Comparison of ENCODE assay signal across 8 cellular contexts in the genomic region with DNA sequence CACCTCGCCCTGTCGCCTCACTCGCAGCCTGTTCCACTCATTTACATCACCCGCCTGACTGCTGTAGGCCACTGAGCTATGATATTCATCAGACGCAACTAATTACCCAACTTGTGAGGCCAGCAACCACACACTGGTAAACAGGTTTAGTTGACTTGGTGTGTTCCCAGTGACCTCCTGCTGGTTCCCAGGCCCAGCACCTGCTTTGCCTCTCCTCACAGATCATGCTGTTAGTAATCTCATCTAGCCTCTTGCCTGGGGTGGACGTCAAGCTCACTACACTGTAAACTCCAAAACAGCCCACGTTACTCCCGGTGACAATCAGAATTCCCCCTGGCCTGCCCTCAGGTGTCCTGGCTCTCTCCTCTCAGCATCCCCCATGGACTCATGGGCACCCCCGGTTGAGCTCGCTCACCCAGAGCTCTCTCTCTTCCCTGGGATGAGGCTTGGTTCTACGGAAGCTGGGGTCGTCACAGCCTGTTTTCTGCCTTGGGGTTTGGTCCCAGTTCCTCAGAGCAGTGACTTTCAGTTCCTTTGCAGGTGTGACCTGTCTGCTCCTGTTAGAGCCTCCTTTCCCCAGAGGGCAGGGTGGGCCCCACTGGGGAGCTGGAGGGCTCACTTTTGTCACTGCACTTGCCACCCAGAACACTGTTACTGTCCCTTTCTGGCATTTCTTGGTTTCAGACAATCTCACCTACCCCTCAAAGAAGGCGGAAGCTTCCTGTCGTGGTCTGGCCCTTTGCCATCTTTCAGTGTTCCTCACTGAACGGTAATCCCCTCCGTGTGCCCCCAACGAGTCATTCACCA. TPM values are rescaled to one million over a fixed set of nuclear protein-coding genes. Genes with fewer than 3 reads are reported as not detected.
DNase-seq lines count a peak whose midpoint lies in the region; ATAC-seq, FAIRE-seq and TF ChIP-seq lines count a peak whose summit lies in the region.

No MANE protein-coding gene starts in this region.

- H3K36me3 Mint-ChIP-seq in activated CD4-positive, alpha-beta T cell treated with anti-CD3 and anti-CD28 coated beads, Interleukin-2, amount 10 ng/mL, durations not matched to agents 24 days and 14 days (ENCODE audit: low read depth): peaks cover 46% of the 10 kb centered on the region
- peaks cover 6 to 55% (median 28%) of the 10 kb centered on the region in 5 donors for H3K36me3 Mint-ChIP-seq in naive thymus-derived CD4-positive, alpha-beta T cell

- peak overlapping the region; percentile 65 for H3K4me3 Mint-ChIP-seq in activated CD4-positive, alpha-beta T cell treated with anti-CD3 and anti-CD28 coated beads, Interleukin-2, amount 10 ng/mL, durations not matched to agents 24 days and 14 days
- H3K4me3 Mint-ChIP-seq in naive thymus-derived CD4-positive, alpha-beta T cell: peak overlapping the region; percentile 59 to 83 (median 72)

- WGBS in heart right ventricle, 2 donors: 77 to 78% methylated on average over 17 of the region's 17 CpGs

- DNase-seq in GM19238 (ENCODE audit: insufficient read length, low spot score) (peak; percentile 78), heart right ventricle (no peak), frontal cortex (ENCODE audit: low spot score in 2 of 2) (no peak), D721Med (ENCODE audit: insufficient read length, low spot score) (no peak), ACHN (no peak)
- DNase-seq in activated CD4-positive, alpha-beta T cell treated with anti-CD3 and anti-CD28 coated beads, Interleukin-2, amount 10 ng/mL, durations not matched to agents 24 days and 14 days: peak; percentile 76
- DNase-seq in naive thymus-derived CD4-positive, alpha-beta T cell: peak in 7 of 9 donors; percentile 32 to 57 (median 45)

- H3K9me3 ChIP-seq in naive thymus-derived CD4-positive, alpha-beta T cell (ENCODE audit: control insufficient read depth in 2 of 3, low read length in 3 of 3): no peaks in the 10 kb centered on the region
- H3K9me3 ChIP-seq in heart right ventricle: no peaks in the 10 kb centered on the region

- intact Hi-C loops in activated CD4-positive, alpha-beta T cell treated with anti-CD3 and anti-CD28 coated beads, Interleukin-2, amount 10 ng/mL, durations not matched to agents 24 days and 14 days (cut with micrococcal nuclease): no loop called here
- intact Hi-C loops in naive thymus-derived CD4-positive, alpha-beta T cell (cut with micrococcal nuclease): loop anchor here (1.0 to 2.0 kb wide), 2 partner anchors 18 to 40 kb away; partner anchors contain the start of gene INPP5D (in 1 of the 2)
- intact Hi-C loops in heart right ventricle (cut with DNase I): no loop called here

- POLR2A ChIA-PET in naive thymus-derived CD4-positive, alpha-beta T cell (lab: Charles Lee): interaction anchor here (0.6 to 1.5 kb wide), 8 partner anchors 9 to 39 kb away, joined by 3 to 8 read pairs (median 4); no protein-coding TSS in a partner anchor

- H3K27ac Mint-ChIP-seq in activated CD4-positive, alpha-beta T cell treated with anti-CD3 and anti-CD28 coated beads, Interleukin-2, amount 10 ng/mL, durations not matched to agents 24 days and 14 days: peak overlapping the region; percentile 72
- peak overlapping the region; percentile 12 to 88 (median 76) for H3K27ac Mint-ChIP-seq in naive thymus-derived CD4-positive, alpha-beta T cell

- H3K27me3 ChIP-seq in naive thymus-derived CD4-positive, alpha-beta T cell (ENCODE audit: control insufficient read depth in 2 of 2, insufficient read depth in 2 of 2, low read length in 2 of 2): no peaks in the 10 kb centered on the region
- H3K27me3 ChIP-seq in heart right ventricle: no peaks in the 10 kb centered on the region

- H3K4me1 Mint-ChIP-seq in activated CD4-positive, alpha-beta T cell treated with anti-CD3 and anti-CD28 coated beads, Interleukin-2, amount 10 ng/mL, durations not matched to agents 24 days and 14 days: peaks cover 39% of the 10 kb centered on the region
- peaks cover 55 to 86% (median 78%) of the 10 kb centered on the region in 7 donors for H3K4me1 Mint-ChIP-seq in naive thymus-derived CD4-positive, alpha-beta T cell

- in situ Hi-C loops in ACHN (cut with HindIII; ENCODE audit: low pct_ligation_motif_present, low pct_unique_long_range_greater_than_20kb, low sequenced_read_pairs): no loop called here

- CTCF ChIA-PET in naive thymus-derived CD4-positive, alpha-beta T cell (lab: Charles Lee): interaction anchor here (1.1 to 2.2 kb wide), 3 partner anchors 40 to 47 kb away, joined by 3 to 10 read pairs (median 6); partner anchors contain the start of gene INPP5D

- no peaks in the 10 kb centered on the region for H3K27me3 Mint-ChIP-seq in activated CD4-positive, alpha-beta T cell treated with anti-CD3 and anti-CD28 coated beads, Interleukin-2, amount 10 ng/mL, durations not matched to agents 24 days and 14 days
- H3K27me3 Mint-ChIP-seq in naive thymus-derived CD4-positive, alpha-beta T cell: no peaks in the 10 kb centered on the region

- peaks cover 31 to 48% of the 10 kb centered on the region in 2 donors for H3K4me1 ChIP-seq in naive thymus-derived CD4-positive, alpha-beta T cell (ENCODE audit: control insufficient read depth in 2 of 2, insufficient read depth in 2 of 2, low read length in 2 of 2)
- peaks cover 0 to 23% (median 0%) of the 10 kb centered on the region in 9 donors for H3K4me1 ChIP-seq in heart right ventricle

- H3K36me3 ChIP-seq in naive thymus-derived CD4-positive, alpha-beta T cell (ENCODE audit: control insufficient read depth in 2 of 3, insufficient read depth in 3 of 3, low read length in 3 of 3): peaks cover 0 to 8% (median 5%) of the 10 kb centered on the region in 3 experiments
- peaks cover 0 to 8% (median 0%) of the 10 kb centered on the region in 9 donors for H3K36me3 ChIP-seq in heart right ventricle

- ATAC-seq in HG03064 (IDR thresholded peaks at IDR 0.05; ENCODE audit: low read depth, unreplicated experiment) (peak; percentile 86), heart right ventricle (no peak)
- ATAC-seq in naive thymus-derived CD4-positive, alpha-beta T cell: peak; percentile 73

- H3K27ac ChIP-seq in naive thymus-derived CD4-positive, alpha-beta T cell (ENCODE audit: low read depth, low read length): no peak overlapping the region
- peak overlapping the region in 1 of 10 donors; percentile 59 for H3K27ac ChIP-seq in heart right ventricle

- H3K4me3 ChIP-seq in naive thymus-derived CD4-positive, alpha-beta T cell (ENCODE audit: low read length): peak overlapping the region; percentile 15
- no peak overlapping the region for H3K4me3 ChIP-seq in heart right ventricle

- H3K9me3 Mint-ChIP-seq in activated CD4-positive, alpha-beta T cell treated with anti-CD3 and anti-CD28 coated beads, Interleukin-2, amount 10 ng/mL, durations not matched to agents 24 days and 14 days: peaks cover 6% of the 10 kb centered on the region
- peaks cover 0 to 7% (median 0%) of the 10 kb centered on the region in 11 donors for H3K9me3 Mint-ChIP-seq in naive thymus-derived CD4-positive, alpha-beta T cell

- FAIRE-seq in frontal cortex (lab: Jason Lieb, UNC) (no peak), D721Med (lab: Jason Lieb, UNC) (no peak)

- TF ChIP-seq CTCF in heart right ventricle (IDR thresholded peaks at IDR 0.05): no peak
- TF ChIP-seq CTCF in D721Med (IDR thresholded peaks at IDR 0.05; ENCODE audit: insufficient read depth, missing control alignments): no peak

RNA-seq across cellular contexts. Expression of gene INPP5D, which starts 40.3 kb away (rescaled TPM):
- total RNA-seq in activated CD4-positive, alpha-beta T cell treated with anti-CD3 and anti-CD28 coated beads, Interleukin-2, amount 10 ng/mL, durations not matched to agents 24 days and 14 days: 43.6 and 45.8 TPM in 2 replicates
- total RNA-seq in naive thymus-derived CD4-positive, alpha-beta T cell: 100 to 1,000 TPM; 106 to 232 (median 126) TPM
- 100 to 1,000 TPM in 1 of 2 donors, 10 to 100 TPM in 1; 41.0 to 122 TPM for polyA plus RNA-seq in naive thymus-derived CD4-positive, alpha-beta T cell
- total RNA-seq in heart right ventricle: 10 to 100 TPM in 1 of 10 donors, 1 to 10 TPM in 9; 2.9 to 17.2 (median 5.7) TPM
- 1 to 10 TPM; 3.6 to 7.5 TPM for polyA plus RNA-seq in heart right ventricle
- total RNA-seq in frontal cortex: 1.6 TPM

Comparison
In these comparisons a context has a peak if more than half of its experiments do, and no peak if none do; other contexts are left out.
1. DNase-seq: peak in GM19238 (single experiment), activated CD4-positive, alpha-beta T cell treated with anti-CD3 and anti-CD28 coated beads, Interleukin-2, amount 10 ng/mL, durations not matched to agents 24 days and 14 days (single experiment) and naive thymus-derived CD4-positive, alpha-beta T cell (7 of 9); none in heart right ventricle (0 of 2), frontal cortex (0 of 2), D721Med (single experiment) and ACHN (single experiment).
2. ATAC-seq: peak in HG03064 (single experiment) and naive thymus-derived CD4-positive, alpha-beta T cell (single experiment); none in heart right ventricle (0 of 8).
3. intact Hi-C loops: an anchor here in naive thymus-derived CD4-positive, alpha-beta T cell (1.0 to 2.0 kb wide); none called in activated CD4-positive, alpha-beta T cell treated with anti-CD3 and anti-CD28 coated beads, Interleukin-2, amount 10 ng/mL, durations not matched to agents 24 days and 14 days and heart right ventricle.